In the genomic region with DNA sequence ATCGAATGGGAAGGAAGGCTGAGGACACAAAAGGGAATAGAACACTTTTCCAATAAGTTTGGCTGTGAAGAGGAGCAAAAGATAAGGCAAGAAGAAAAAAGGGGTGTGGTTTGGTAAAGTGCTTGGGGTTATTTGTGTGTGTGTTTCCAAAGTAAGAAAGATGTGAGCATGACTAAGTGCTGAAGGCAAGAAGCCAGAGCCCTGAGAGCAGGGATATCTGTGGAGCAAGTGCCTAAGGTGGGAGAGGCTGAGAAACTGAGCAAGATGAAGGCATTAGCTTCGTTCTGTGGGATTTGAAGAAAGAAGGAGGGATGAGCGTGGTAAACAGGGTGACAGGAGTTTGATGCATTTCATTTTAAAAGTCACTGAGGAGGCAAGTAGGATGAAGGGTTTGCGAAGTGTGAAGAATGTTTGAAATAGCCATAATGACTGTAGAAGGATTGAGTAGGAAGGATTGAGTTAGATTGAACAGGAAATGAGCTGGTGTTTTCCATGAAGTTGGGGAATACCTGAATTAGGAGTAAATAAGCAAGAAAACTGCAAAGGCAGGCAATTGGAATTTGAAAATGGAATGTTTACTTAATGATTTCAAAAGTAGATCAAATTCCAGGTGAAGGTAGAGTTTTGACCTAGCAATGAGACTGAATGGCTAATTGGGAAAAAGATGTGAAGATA, we compare ENCODE assay signal across 34 cellular contexts.
"Had no signal": no experiment of that assay in that cellular context is flagged by ENCODE, and none has a peak within 500 bp of the region (broad histone marks: within the 10 kb centered on the region; RNA-seq: fewer than 3 reads in every experiment).

No MANE protein-coding gene starts in this region.

- DNase-seq: activated CD4-positive, alpha-beta T cell treated with anti-CD3 and anti-CD28 coated beads, Interleukin-2, amount 10 ng/mL, durations not matched to agents 7 days and 5 days; activated CD8-positive, alpha-beta T cell treated with anti-CD3 and anti-CD28 coated beads for 36 hours; activated naive CD8-positive, alpha-beta T cell treated with anti-CD3 and anti-CD28 coated beads, Interleukin-2, amount 50 U/mL, for 24 hours; activated T-cell treated with anti-CD3 and anti-CD28 coated beads, Interleukin-2, amount 50 U/mL, for 4 hours; amygdala; cerebellar nuclear complex; colonic mucosa; effector CD8-positive, alpha-beta T cell; gastrocnemius medialis; glutamatergic neuron; islet precursor cell; left ventricle myocardium superior; naive B cell; nephron progenitor cell; pancreas; stimulated activated CD4-positive, alpha-beta T cell treated with anti-CD3 and anti-CD28 coated beads, Interleukin-1b, Interleukin-23, amount 100 ng/mL, for 48 hours; stimulated activated CD4-positive, alpha-beta T cell treated with anti-CD3 and anti-CD28 coated beads, Interleukin-4, amount 100 ng/mL, for 4 hours; stimulated activated CD8-positive, alpha-beta memory T cell treated with anti-CD3 and anti-CD28 coated beads, Interleukin-4, amount 100 ng/mL, for 48 hours; stimulated activated naive CD8-positive, alpha-beta T cell treated with anti-CD3 and anti-CD28 coated beads, Interleukin-15, amount 100 ng/mL, for 72 hours; substantia nigra; T-helper 17 cell; T1000; upper lobe of left lung; WERI-Rb-1 had no signal

- H3K36me3 Mint-ChIP-seq: activated naive CD4-positive, alpha-beta T cell treated with anti-CD3 and anti-CD28 coated beads, Interleukin-2, amount 50 U/mL, for 24 hours; mesothelial cell of epicardium; naive B cell; stimulated activated memory B cell treated with anti-CD40 and anti-IgM and Interleukin-4, amounts not matched to agents 10 μg/mL and 1 μg/mL and 100 μg/mL, for 72 hours had no signal

- H3K4me3 ChIP-seq: colonic mucosa, gastrocnemius medialis, hepatocyte, pancreas, prostate gland, smooth muscle cell, upper lobe of left lung, vagina had no signal

- H3K27ac ChIP-seq: colonic mucosa, gastrocnemius medialis, hepatocyte, neutrophil, pancreas, prostate gland, upper lobe of left lung, vagina, WERI-Rb-1 had no signal

- H3K4me1 ChIP-seq: colonic mucosa, gastrocnemius medialis, pancreas, prostate gland, vagina had no signal

- H3K9me3 ChIP-seq: colonic mucosa, gastrocnemius medialis, neutrophil, pancreas, prostate gland, upper lobe of left lung, vagina had no signal

- H3K36me3 ChIP-seq: colonic mucosa, gastrocnemius medialis, neutrophil, pancreas, prostate gland, upper lobe of left lung, vagina, WERI-Rb-1 had no signal

- H3K27ac Mint-ChIP-seq: activated CD4-positive, alpha-beta T cell treated with anti-CD3 and anti-CD28 coated beads, Interleukin-2, amount 10 ng/mL, durations not matched to agents 7 days and 5 days; activated CD8-positive, alpha-beta T cell treated with anti-CD3 and anti-CD28 coated beads for 36 hours; activated naive CD4-positive, alpha-beta T cell treated with anti-CD3 and anti-CD28 coated beads, Interleukin-2, amount 50 U/mL, for 24 hours; activated naive CD8-positive, alpha-beta T cell treated with anti-CD3 and anti-CD28 coated beads, Interleukin-2, amount 50 U/mL, for 24 hours; activated T-helper 2 cell treated with anti-CD3 and anti-CD28 coated beads, Interferon-gamma antibody, Interleukin-2, Interleukin-4, amounts not matched to agents 10 μg/mL and 5 μg/mL and 100 μg/mL, durations not matched to agents 14 hours and 24 hours and 36 hours; mesothelial cell of epicardium; nephron progenitor cell; stimulated activated memory B cell treated with anti-CD40 and anti-IgM and Interleukin-4, amounts not matched to agents 10 μg/mL and 1 μg/mL and 100 μg/mL, for 72 hours; T-helper 17 cell had no signal

- H3K4me3 Mint-ChIP-seq: activated CD4-positive, alpha-beta T cell treated with anti-CD3 and anti-CD28 coated beads, Interleukin-2, amount 10 ng/mL, durations not matched to agents 7 days and 5 days; activated CD8-positive, alpha-beta T cell treated with anti-CD3 and anti-CD28 coated beads for 36 hours; activated naive CD4-positive, alpha-beta T cell treated with anti-CD3 and anti-CD28 coated beads, Interleukin-2, amount 50 U/mL, for 24 hours; activated naive CD8-positive, alpha-beta T cell treated with anti-CD3 and anti-CD28 coated beads, Interleukin-2, amount 50 U/mL, for 24 hours; activated T-cell treated with anti-CD3 and anti-CD28 coated beads, Interleukin-2, amount 50 U/mL, for 4 hours; mesothelial cell of epicardium; naive B cell; nephron progenitor cell; stimulated activated memory B cell treated with anti-CD40 and anti-IgM and Interleukin-4, amounts not matched to agents 10 μg/mL and 1 μg/mL and 100 μg/mL, for 72 hours; stimulated activated naive CD8-positive, alpha-beta T cell treated with anti-CD3 and anti-CD28 coated beads, Interleukin-15, amount 100 ng/mL, for 72 hours; T-helper 17 cell had no signal

- H3K27me3 ChIP-seq: colonic mucosa, gastrocnemius medialis, neutrophil, pancreas, upper lobe of left lung, vagina had no signal

- H3K4me1 Mint-ChIP-seq: mesothelial cell of epicardium had no signal

- H3K27me3 Mint-ChIP-seq: activated CD8-positive, alpha-beta T cell treated with anti-CD3 and anti-CD28 coated beads for 36 hours; activated naive CD4-positive, alpha-beta T cell treated with anti-CD3 and anti-CD28 coated beads, Interleukin-2, amount 50 U/mL, for 24 hours; stimulated activated memory B cell treated with anti-CD40 and anti-IgM and Interleukin-4, amounts not matched to agents 10 μg/mL and 1 μg/mL and 100 μg/mL, for 72 hours; T-helper 17 cell had no signal

- ATAC-seq: activated CD4-positive, CD25-positive, alpha-beta regulatory T cell treated with anti-CD3 and anti-CD28 coated beads, Interleukin-2, amount 50 U/mL, for 24 hours; activated CD8-positive, alpha-beta T cell treated with anti-CD3 and anti-CD28 coated beads for 36 hours; activated naive CD8-positive, alpha-beta T cell treated with anti-CD3 and anti-CD28 coated beads, Interleukin-2, amount 50 U/mL, for 24 hours; activated T-cell treated with anti-CD3 and anti-CD28 coated beads, Interleukin-2, amount 50 U/mL, for 4 hours; gastrocnemius medialis; left ventricle myocardium superior; pancreas; stimulated activated memory B cell treated with anti-CD40 and anti-IgM and Interleukin-4, amounts not matched to agents 10 μg/mL and 1 μg/mL and 100 μg/mL, for 72 hours; stimulated activated naive CD8-positive, alpha-beta T cell treated with anti-CD3 and anti-CD28 coated beads, Interleukin-15, amount 100 ng/mL, for 72 hours; T-helper 17 cell had no signal
